ENCODE assay signal across 8 cellular contexts in genomic region chr1:42756956-42757891, GRCh38. TPM values are rescaled to one million over a fixed set of nuclear protein-coding genes. Genes with fewer than 3 reads are reported as not detected.
A peak's percentile ranks its signal among the peaks of the same experiment; 100 is the strongest.
DNase-seq lines count a peak whose midpoint lies in the region; ATAC-seq and TF ChIP-seq lines count a peak whose summit lies in the region.

No MANE protein-coding gene starts in this region.

- peaks cover under 1% of the 10 kb centered on the region for H3K4me1 Mint-ChIP-seq in activated CD8-positive, alpha-beta T cell treated with anti-CD3 and anti-CD28 coated beads, Interleukin-2, amount 10 ng/mL, durations not matched to agents 7 days and 5 days (ENCODE audit: low read depth)

- peaks cover 45% of the 10 kb centered on the region for H3K36me3 Mint-ChIP-seq in activated CD8-positive, alpha-beta T cell treated with anti-CD3 and anti-CD28 coated beads, Interleukin-2, amount 10 ng/mL, durations not matched to agents 7 days and 5 days (ENCODE audit: low read depth)

- H3K27ac ChIP-seq in right cardiac atrium (ENCODE audit: low read length) (no peak overlapping the region), spleen (no peak overlapping the region)

- WGBS in right cardiac atrium: 77% methylated on average over 17 of the region's 17 CpGs
- 78 to 85% (median 83%) methylated on average over 17 of the region's 17 CpGs for WGBS in spleen, 5 donors

- no peak overlapping the region for H3K4me3 Mint-ChIP-seq in activated CD8-positive, alpha-beta T cell treated with anti-CD3 and anti-CD28 coated beads, Interleukin-2, amount 10 ng/mL, durations not matched to agents 7 days and 5 days

- H3K36me3 ChIP-seq in spleen: peaks cover 11 to 100% (median 71%) of the 10 kb centered on the region in 6 donors

- DNase-seq in AML-193 (lab: John Stamatoyannopoulos, UW) (peak; percentile 72 to 74), NCI-H2227 (lab: John Stamatoyannopoulos, UW; ENCODE audit: unreplicated experiment) (peak; percentile 79), right cardiac atrium (no peak), spleen (no peak)
- DNase-seq in activated CD8-positive, alpha-beta T cell treated with anti-CD3 and anti-CD28 coated beads, Interleukin-2, amount 10 ng/mL, durations not matched to agents 7 days and 5 days: peak; percentile 31

- POLR2A ChIA-PET in activated CD8-positive, alpha-beta T cell treated with anti-CD3 and anti-CD28 coated beads, Interleukin-2, amount 10 ng/mL, durations not matched to agents 7 days and 5 days (lab: Charles Lee): interaction anchor here (0.5 kb wide), 1 partner anchor 57 kb away, joined by 3 read pairs; no protein-coding TSS in a partner anchor

- peak; percentile 22 to 79 (median 66) for TF ChIP-seq CTCF in spleen (IDR thresholded peaks at IDR 0.05 in 8 of 11, conservative IDR thresholded peaks at IDR 0.05 in 3 of 11)

- H3K9me3 Mint-ChIP-seq in activated CD8-positive, alpha-beta T cell treated with anti-CD3 and anti-CD28 coated beads, Interleukin-2, amount 10 ng/mL, durations not matched to agents 7 days and 5 days (ENCODE audit: insufficient read depth): no peaks in the 10 kb centered on the region

- H3K4me1 ChIP-seq in right cardiac atrium (ENCODE audit: control insufficient read depth, insufficient read depth, low read length) (no peaks in the 10 kb centered on the region), spleen (peaks cover 0 to 42% (median 7%) of the 10 kb centered on the region in 6 donors)

- H3K9me3 ChIP-seq in right cardiac atrium (ENCODE audit: control insufficient read depth, low read length) (no peaks in the 10 kb centered on the region), spleen (no peaks in the 10 kb centered on the region)

- no peak for TF ChIP-seq POLR2A in spleen (IDR thresholded peaks at IDR 0.05)

- intact Hi-C loops in right cardiac atrium (cut with DNase I): no loop called here
- intact Hi-C loops in spleen (cut with DNase I; ENCODE audit: low total_unique reads): no loop called here

- H3K27me3 Mint-ChIP-seq in activated CD8-positive, alpha-beta T cell treated with anti-CD3 and anti-CD28 coated beads, Interleukin-2, amount 10 ng/mL, durations not matched to agents 7 days and 5 days (ENCODE audit: low read depth): no peaks in the 10 kb centered on the region

- no peak overlapping the region for H3K27ac Mint-ChIP-seq in activated CD8-positive, alpha-beta T cell treated with anti-CD3 and anti-CD28 coated beads, Interleukin-2, amount 10 ng/mL, durations not matched to agents 7 days and 5 days

- H3K27me3 ChIP-seq in right cardiac atrium (ENCODE audit: control insufficient read depth, insufficient read depth) (no peaks in the 10 kb centered on the region), spleen (replicated peaks in 1 of 7) (no peaks in the 10 kb centered on the region)

- H3K4me3 ChIP-seq in right cardiac atrium (ENCODE audit: low read length) (no peak overlapping the region), spleen (no peak overlapping the region)

- CTCF ChIA-PET in activated CD8-positive, alpha-beta T cell treated with anti-CD3 and anti-CD28 coated beads, Interleukin-2, amount 10 ng/mL, durations not matched to agents 7 days and 5 days (lab: Charles Lee): interaction anchor here (0.6 to 2.7 kb wide), 7 partner anchors 10 to 179 kb away, joined by 3 to 16 read pairs (median 3); partner anchors contain the start of genes C1orf50 and P3H1

- peak; percentile 59 for ATAC-seq in GM19035 (IDR thresholded peaks at IDR 0.05; ENCODE audit: unreplicated experiment)
- no peak for ATAC-seq in activated CD8-positive, alpha-beta T cell treated with anti-CD3 and anti-CD28 coated beads, Interleukin-2, amount 10 ng/mL, durations not matched to agents 7 days and 5 days
- ATAC-seq in right cardiac atrium: peak; percentile 29 to 65
- no peak for ATAC-seq in GM21528 (IDR thresholded peaks at IDR 0.05; ENCODE audit: low FRiP score, unreplicated experiment)
- ATAC-seq in HG03175 (IDR thresholded peaks at IDR 0.05; ENCODE audit: unreplicated experiment): no peak

RNA-seq across cellular contexts. Expression of gene P3H1, which starts 9.6 kb away (rescaled TPM):
- total RNA-seq in activated CD8-positive, alpha-beta T cell treated with anti-CD3 and anti-CD28 coated beads, Interleukin-2, amount 10 ng/mL, durations not matched to agents 7 days and 5 days: 10 to 100 TPM; 42.9 to 45.5 TPM
- 10 to 100 TPM; 12.8 to 17.8 (median 15.3) TPM for total RNA-seq in right cardiac atrium
- polyA plus RNA-seq in right cardiac atrium: 11.1 TPM
- total RNA-seq in spleen: 10 to 100 TPM; 38.4 to 55.8 (median 41.5) TPM
- 10 to 100 TPM; 35.1 to 51.6 (median 47.3) TPM for polyA plus RNA-seq in spleen

RNA-seq across cellular contexts. Expression of gene C1orf50, which starts 9.8 kb away (rescaled TPM):
- total RNA-seq in activated CD8-positive, alpha-beta T cell treated with anti-CD3 and anti-CD28 coated beads, Interleukin-2, amount 10 ng/mL, durations not matched to agents 7 days and 5 days: 1 to 10 TPM; 6.3 to 6.7 TPM
- total RNA-seq in right cardiac atrium (10 to 100 TPM in 1 of 4 donors, 1 to 10 TPM in 3; 5.9 to 11.3 (median 7.5) TPM), spleen (1 to 10 TPM; 3.1 to 9.8 (median 5.1) TPM)
- polyA plus RNA-seq in right cardiac atrium (3.8 TPM), spleen (1 to 10 TPM; 1.5 to 3.4 (median 3.4) TPM)

RNA-seq across cellular contexts. Expression of gene CLDN19, which starts 17.2 kb away (rescaled TPM):
- not detected for total RNA-seq in activated CD8-positive, alpha-beta T cell treated with anti-CD3 and anti-CD28 coated beads, Interleukin-2, amount 10 ng/mL, durations not matched to agents 7 days and 5 days
- total RNA-seq in right cardiac atrium (not detected), spleen (under 1 TPM in 1 of 7 donors, not detected in 6; 0.28 TPM)
- polyA plus RNA-seq in right cardiac atrium (0.79 TPM), spleen (under 1 TPM in 1 of 3 donors, not detected in 2; 0.26 TPM)

RNA-seq across cellular contexts. Expression of gene TMEM269, which starts 27.6 kb away (rescaled TPM):
- total RNA-seq in activated CD8-positive, alpha-beta T cell treated with anti-CD3 and anti-CD28 coated beads, Interleukin-2, amount 10 ng/mL, durations not matched to agents 7 days and 5 days: under 1 TPM in 1 of 2 experiments, not detected in 1; 0.40 TPM
- total RNA-seq in right cardiac atrium (under 1 TPM in 1 of 4 donors, not detected in 3; 0.06 TPM), spleen (1 to 10 TPM in 1 of 7 donors, under 1 TPM in 5, not detected in 1; 0.23 to 1.6 (median 0.27) TPM)
- polyA plus RNA-seq in right cardiac atrium (not detected), spleen (under 1 TPM; 0.03 to 0.09 (median 0.06) TPM)

RNA-seq across cellular contexts. Expression of gene ERMAP, which starts 59.7 kb away (rescaled TPM):
- 1 to 10 TPM; 5.7 to 6.0 TPM for total RNA-seq in activated CD8-positive, alpha-beta T cell treated with anti-CD3 and anti-CD28 coated beads, Interleukin-2, amount 10 ng/mL, durations not matched to agents 7 days and 5 days
- total RNA-seq in right cardiac atrium (1 to 10 TPM; 3.4 to 6.8 (median 5.7) TPM), spleen (10 to 100 TPM; 11.0 to 19.3 (median 15.4) TPM)
- polyA plus RNA-seq in right cardiac atrium (2.2 TPM), spleen (1 to 10 TPM; 3.0 to 4.8 (median 4.4) TPM)

Comparison
In these comparisons a context has a peak if more than half of its experiments do, and no peak if none do; other contexts are left out.
1. DNase-seq: peak in AML-193 (2 of 2), NCI-H2227 (single experiment) and activated CD8-positive, alpha-beta T cell treated with anti-CD3 and anti-CD28 coated beads, Interleukin-2, amount 10 ng/mL, durations not matched to agents 7 days and 5 days (single experiment); none in right cardiac atrium (0 of 3) and spleen (single experiment).
2. ATAC-seq: peak in GM19035 (single experiment) and right cardiac atrium (2 of 2); none in activated CD8-positive, alpha-beta T cell treated with anti-CD3 and anti-CD28 coated beads, Interleukin-2, amount 10 ng/mL, durations not matched to agents 7 days and 5 days (single experiment), GM21528 (single experiment) and HG03175 (single experiment).